10 cellular contexts compared by ENCODE assay signal in genomic region chr6:33746651-33747100, GRCh38. TPM values are rescaled to one million over a fixed set of nuclear protein-coding genes. Genes with fewer than 3 reads are reported as not detected.
DNase-seq lines count a peak whose midpoint lies in the region; ATAC-seq and TF ChIP-seq lines count a peak whose summit lies in the region.
"Had no signal": no experiment of that assay in that cellular context is flagged by ENCODE, and none has a peak within 500 bp of the region (broad histone marks: within the 10 kb centered on the region; RNA-seq: fewer than 3 reads in every experiment).

TSS of gene IP6K3 (minus strand) at chr6:33746905. CDS start at chr6:33735476, 11,429 bp downstream.

- DNase-seq in globus pallidus (ENCODE audit: low spot score) (peak; percentile 94), upper lobe of left lung (no peak)
- DNase-seq in activated effector memory CD4-positive, alpha-beta T cell treated with anti-CD3 and anti-CD28 coated beads, Interleukin-2, amount 50 U/mL, for 16 hours, result no peak
- no peak for DNase-seq in CD8-positive, alpha-beta memory T cell
- DNase-seq: activated CD4-positive, alpha-beta T cell treated with anti-CD3 and anti-CD28 coated beads, Interleukin-2, amount 50 U/mL, for 1 hour; naive thymus-derived CD4-positive, alpha-beta T cell had no signal

- H3K4me3 ChIP-seq in upper lobe of left lung, result peak within 1 kb of the TSS; percentile 14 to 44 (median 35)
- H3K4me3 ChIP-seq in CD8-positive, alpha-beta memory T cell (ENCODE audit: low read length), result no peak within 1 kb of the TSS

- H3K27ac Mint-ChIP-seq in nephron, result peak within 1 kb of the TSS; percentile 89 to 95 (median 90)
- peak within 1 kb of the TSS in 1 of 8 donors; percentile 86 for H3K27ac Mint-ChIP-seq in CD8-positive, alpha-beta memory T cell

- ATAC-seq in upper lobe of left lung (ENCODE audit: low FRiP score in 2 of 2) (no peak), GM18511 (IDR thresholded peaks at IDR 0.05; ENCODE audit: unreplicated experiment) (no peak)
- ATAC-seq: naive thymus-derived CD4-positive, alpha-beta T cell had no signal

- TF ChIP-seq POLR2A in upper lobe of left lung (IDR thresholded peaks at IDR 0.05), result peak in 2 of 4 donors; percentile 38 to 45

- H3K27me3 ChIP-seq in upper lobe of left lung, result no peaks in the 10 kb centered on the region
- peaks cover 4% of the 10 kb centered on the region for H3K27me3 ChIP-seq in CD8-positive, alpha-beta memory T cell (ENCODE audit: insufficient read depth, low read length, poor library complexity, severe bottlenecking)

- POLR2A ChIA-PET in CD8-positive, alpha-beta memory T cell (lab: Charles Lee), result no interaction called here

- TF ChIP-seq CTCF in VCaP (conservative IDR thresholded peaks at IDR 0.05) (no peak), nephron (IDR thresholded peaks at IDR 0.05; ENCODE audit: unreplicated experiment in 3 of 3) (no peak), upper lobe of left lung (IDR thresholded peaks at IDR 0.05) (no peak)

- H3K9me3 ChIP-seq in upper lobe of left lung, result no peaks in the 10 kb centered on the region
- no peaks in the 10 kb centered on the region for H3K9me3 ChIP-seq in CD8-positive, alpha-beta memory T cell (ENCODE audit: low read length)

- 44 to 57% methylated on average over 10 of the region's 10 CpGs for WGBS in upper lobe of left lung, 2 donors

- no peak for TF ChIP-seq EP300 in upper lobe of left lung (IDR thresholded peaks at IDR 0.05)

- peaks cover 83% of the 10 kb centered on the region for H3K4me1 Mint-ChIP-seq in nephron
- H3K4me1 Mint-ChIP-seq in CD8-positive, alpha-beta memory T cell, result peaks cover 4 to 5% (median 5%) of the 10 kb centered on the region in 3 donors

- CTCF ChIA-PET in CD8-positive, alpha-beta memory T cell (lab: Charles Lee), result interaction anchor here (0.9 to 1.4 kb wide), 3 partner anchors 13 to 23 kb away, joined by 3 to 4 read pairs (median 3); no protein-coding TSS in a partner anchor

- H3K36me3 ChIP-seq in upper lobe of left lung, result no peaks in the 10 kb centered on the region
- no peaks in the 10 kb centered on the region for H3K36me3 ChIP-seq in CD8-positive, alpha-beta memory T cell (ENCODE audit: insufficient read depth, low read length)

- no peaks in the 10 kb centered on the region for H3K36me3 Mint-ChIP-seq in nephron (ENCODE audit: low read depth)
- no peaks in the 10 kb centered on the region for H3K36me3 Mint-ChIP-seq in CD8-positive, alpha-beta memory T cell
- H3K36me3 Mint-ChIP-seq: naive thymus-derived CD4-positive, alpha-beta T cell had no signal

- peaks cover 26% of the 10 kb centered on the region for H3K27me3 Mint-ChIP-seq in nephron (ENCODE audit: low read depth)
- H3K27me3 Mint-ChIP-seq in CD8-positive, alpha-beta memory T cell, result peaks cover 12 to 21% of the 10 kb centered on the region in 2 donors

- H3K27ac ChIP-seq in VCaP (peak within 1 kb of the TSS; percentile 99), upper lobe of left lung (peak within 1 kb of the TSS; percentile 60 to 85 (median 80))
- no peak within 1 kb of the TSS for H3K27ac ChIP-seq in CD8-positive, alpha-beta memory T cell (ENCODE audit: low read depth, low read length)

- H3K9me3 Mint-ChIP-seq in nephron, result no peaks in the 10 kb centered on the region
- H3K9me3 Mint-ChIP-seq in CD8-positive, alpha-beta memory T cell, result no peaks in the 10 kb centered on the region
- H3K9me3 Mint-ChIP-seq: naive thymus-derived CD4-positive, alpha-beta T cell had no signal

- peak within 1 kb of the TSS; percentile 72 to 86 (median 78) for H3K4me3 Mint-ChIP-seq in nephron
- H3K4me3 Mint-ChIP-seq in CD8-positive, alpha-beta memory T cell, result peak within 1 kb of the TSS in 1 of 7 donors; percentile 6
- H3K4me3 Mint-ChIP-seq: naive thymus-derived CD4-positive, alpha-beta T cell had no signal

- no peaks in the 10 kb centered on the region for H3K4me1 ChIP-seq in upper lobe of left lung
- H3K4me1 ChIP-seq in CD8-positive, alpha-beta memory T cell (ENCODE audit: insufficient read depth, low read length), result no peaks in the 10 kb centered on the region

RNA-seq across cellular contexts. Expression of gene IP6K3, which starts in this region (rescaled TPM):
- 10 to 100 TPM in 1 of 6 donors, 1 to 10 TPM in 5; 1.9 to 11.5 (median 4.9) TPM for total RNA-seq in upper lobe of left lung
- not detected for total RNA-seq in CD8-positive, alpha-beta memory T cell
- not detected for polyA plus RNA-seq in CD8-positive, alpha-beta memory T cell
- total RNA-seq: dermis microvascular lymphatic vessel endothelial cell; naive thymus-derived CD4-positive, alpha-beta T cell had no signal
- polyA plus RNA-seq: naive thymus-derived CD4-positive, alpha-beta T cell had no signal
